Comparison of ENCODE assay signal across 18 cellular contexts in the genomic region with DNA sequence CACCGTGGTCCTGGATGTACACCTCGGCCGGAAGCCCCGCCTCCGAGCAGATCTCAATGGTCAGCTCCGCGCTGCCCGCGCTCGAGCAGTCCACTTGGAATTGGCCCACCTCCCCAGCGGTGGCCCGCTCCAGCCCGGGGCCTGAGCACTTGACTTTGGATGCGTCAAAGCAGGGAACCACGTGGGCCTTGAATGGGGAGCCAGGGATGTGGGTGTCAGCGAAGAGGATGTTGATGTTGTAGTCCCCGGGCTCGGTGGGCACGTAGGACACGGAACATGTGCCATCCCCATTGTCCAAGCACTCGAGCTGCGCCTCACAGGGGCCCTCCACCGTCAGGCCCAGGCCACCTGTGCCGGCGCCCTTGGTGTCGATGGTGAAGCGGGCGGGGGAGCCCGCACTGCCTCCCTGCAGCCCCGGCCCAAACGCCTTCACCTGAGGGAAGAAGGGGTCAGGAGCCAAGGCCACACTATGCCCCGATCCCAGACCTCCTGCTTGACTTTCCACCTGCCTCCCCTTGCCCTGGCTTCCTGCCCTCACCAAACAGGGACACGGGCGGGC. TPM values are rescaled to one million over a fixed set of nuclear protein-coding genes. Genes with fewer than 3 reads are reported as not detected.
DNase-seq lines count a peak whose midpoint lies in the region; ATAC-seq and TF ChIP-seq lines count a peak whose summit lies in the region.
"Had no signal": no experiment of that assay in that cellular context is flagged by ENCODE, and none has a peak within 500 bp of the region (broad histone marks: within the 10 kb centered on the region; RNA-seq: fewer than 3 reads in every experiment).

No MANE protein-coding gene starts in this region.

- H3K36me3 ChIP-seq in right atrium auricular region: peaks cover 89% of the 10 kb centered on the region
- H3K36me3 ChIP-seq in urinary bladder (ENCODE audit: insufficient read depth): peaks cover 13% of the 10 kb centered on the region

- H3K27me3 Mint-ChIP-seq in activated T-helper 17 cell treated with anti-CD3 and anti-CD28 coated beads, Interleukin-2, amount 50 U/mL, for 72 hours: no peaks in the 10 kb centered on the region
- peaks cover 52 to 66% (median 57%) of the 10 kb centered on the region in 3 donors for H3K27me3 Mint-ChIP-seq in immature natural killer cell (ENCODE audit: low read depth in 3 of 3)
- H3K27me3 Mint-ChIP-seq in type B pancreatic cell: no peaks in the 10 kb centered on the region

- H3K4me1 Mint-ChIP-seq in activated T-helper 17 cell treated with anti-CD3 and anti-CD28 coated beads, Interleukin-2, amount 50 U/mL, for 72 hours: no peaks in the 10 kb centered on the region
- H3K4me1 Mint-ChIP-seq in immature natural killer cell: peaks cover 34 to 55% of the 10 kb centered on the region in 2 donors
- H3K4me1 Mint-ChIP-seq in type B pancreatic cell (ENCODE audit: unreplicated experiment): no peaks in the 10 kb centered on the region

- no peaks in the 10 kb centered on the region for H3K27me3 ChIP-seq in right atrium auricular region
- H3K27me3 ChIP-seq: MG63 had no signal

- intact Hi-C loops in left ventricle myocardium superior (cut with micrococcal nuclease): no loop called here

- H3K27ac ChIP-seq in right atrium auricular region (peak overlapping the region; percentile 12 to 53), urinary bladder (ENCODE audit: low read depth) (peak overlapping the region; percentile 30)

- no peak overlapping the region for H3K27ac Mint-ChIP-seq in activated T-helper 17 cell treated with anti-CD3 and anti-CD28 coated beads, Interleukin-2, amount 50 U/mL, for 72 hours
- peak overlapping the region; percentile 68 to 96 (median 84) for H3K27ac Mint-ChIP-seq in immature natural killer cell
- H3K27ac Mint-ChIP-seq in type B pancreatic cell: no peak overlapping the region

- H3K4me3 Mint-ChIP-seq in activated T-helper 17 cell treated with anti-CD3 and anti-CD28 coated beads, Interleukin-2, amount 50 U/mL, for 72 hours: peak overlapping the region; percentile 11
- H3K4me3 Mint-ChIP-seq in immature natural killer cell (peak overlapping the region in 1 of 5 donors; percentile 29), type B pancreatic cell (no peak overlapping the region)

- no peak for TF ChIP-seq CTCF in right atrium auricular region (IDR thresholded peaks at IDR 0.05)
- no peak for TF ChIP-seq CTCF in type B pancreatic cell (conservative IDR thresholded peaks at IDR 0.05)

- peaks cover 0 to 18% of the 10 kb centered on the region in 2 donors for H3K4me1 ChIP-seq in right atrium auricular region
- no peaks in the 10 kb centered on the region for H3K4me1 ChIP-seq in urinary bladder (ENCODE audit: insufficient read depth)

- no peak overlapping the region for H3K4me3 ChIP-seq in right atrium auricular region
- H3K4me3 ChIP-seq in urinary bladder (ENCODE audit: low read depth, low read length): no peak overlapping the region
- H3K4me3 ChIP-seq: MG63 had no signal

- no peak for DNase-seq in right atrium auricular region (ENCODE audit: low spot score)
- no peak for DNase-seq in left ventricle myocardium superior
- DNase-seq in immature natural killer cell: no peak
- DNase-seq in glomerular visceral epithelial cell (ENCODE audit: extremely low spot score): no peak
- no peak for DNase-seq in type B pancreatic cell (ENCODE audit: extremely low spot score, unreplicated experiment)
- DNase-seq: DND-41; GDM1; MG63; NCI-H1092 treated with DMSO at 0.1 percent for 48 hours; NCI-H1694; NCI-H2107; NCI-H345; NCI-H69; NK-92 treated with Interleukin-12 subunit alpha and Interleukin-12 subunit beta, amount 100 ng/mL, for 24 hours; OCI-M1 had no signal

- no peaks in the 10 kb centered on the region for H3K9me3 ChIP-seq in right atrium auricular region
- H3K9me3 ChIP-seq: MG63 had no signal

- 68% methylated on average over 34 of the region's 34 CpGs for WGBS in urinary bladder

- H3K9me3 Mint-ChIP-seq in activated T-helper 17 cell treated with anti-CD3 and anti-CD28 coated beads, Interleukin-2, amount 50 U/mL, for 72 hours: no peaks in the 10 kb centered on the region
- H3K9me3 Mint-ChIP-seq in immature natural killer cell (no peaks in the 10 kb centered on the region), type B pancreatic cell (no peaks in the 10 kb centered on the region)

- peaks cover 92% of the 10 kb centered on the region for H3K36me3 Mint-ChIP-seq in activated T-helper 17 cell treated with anti-CD3 and anti-CD28 coated beads, Interleukin-2, amount 50 U/mL, for 72 hours (ENCODE audit: low read depth)
- H3K36me3 Mint-ChIP-seq in immature natural killer cell (peaks cover 3 to 27% (median 4%) of the 10 kb centered on the region in 3 donors), type B pancreatic cell (peaks cover 4% of the 10 kb centered on the region)

- ATAC-seq in left ventricle myocardium superior (no peak), HG02970 (IDR thresholded peaks at IDR 0.05; ENCODE audit: low FRiP score, unreplicated experiment) (no peak)
- no peak for ATAC-seq in activated T-helper 17 cell treated with anti-CD3 and anti-CD28 coated beads, Interleukin-2, amount 50 U/mL, for 72 hours (replicated peaks)

RNA-seq across cellular contexts. Expression of a gene that starts 14.2 kb away (rescaled TPM):
- total RNA-seq in right atrium auricular region (100 to 1,000 TPM; 263 to 419 TPM), left ventricle myocardium superior (228 TPM), urinary bladder (1,306 TPM), type B pancreatic cell (ENCODE audit: low replicate concordance) (806 and 851 TPM in 2 replicates)
- 1,000 to 10,000 TPM; 1,274 to 1,383 TPM for total RNA-seq in activated T-helper 17 cell treated with anti-CD3 and anti-CD28 coated beads, Interleukin-2, amount 50 U/mL, for 72 hours
- polyA plus RNA-seq in immature natural killer cell (1,000 to 10,000 TPM in 1 of 3 donors, 100 to 1,000 TPM in 2; 135 to 1,231 (median 241) TPM), urinary bladder (6,054 TPM)

RNA-seq across cellular contexts. Expression of a gene that starts 18.9 kb away (rescaled TPM):
- total RNA-seq in right atrium auricular region (10 to 100 TPM; 41.5 to 47.0 TPM), left ventricle myocardium superior (51.3 TPM), urinary bladder (25.9 TPM), type B pancreatic cell (ENCODE audit: low replicate concordance) (56.7 and 62.7 TPM in 2 replicates)
- 10 to 100 TPM; 86.5 to 87.5 TPM for total RNA-seq in activated T-helper 17 cell treated with anti-CD3 and anti-CD28 coated beads, Interleukin-2, amount 50 U/mL, for 72 hours
- polyA plus RNA-seq in immature natural killer cell (10 to 100 TPM; 27.2 to 31.2 (median 28.9) TPM), urinary bladder (138 TPM)

RNA-seq across cellular contexts. Expression of a gene that starts 37.9 kb away (rescaled TPM):
- total RNA-seq in right atrium auricular region: 1,000 to 10,000 TPM; 1,667 to 4,587 TPM
- total RNA-seq in left ventricle myocardium superior: 1,898 TPM
- 1,000 to 10,000 TPM; 1,604 to 1,651 TPM for total RNA-seq in activated T-helper 17 cell treated with anti-CD3 and anti-CD28 coated beads, Interleukin-2, amount 50 U/mL, for 72 hours
- polyA plus RNA-seq in immature natural killer cell: 1,000 to 10,000 TPM; 2,085 to 3,021 (median 2,819) TPM
- 3,691 TPM for total RNA-seq in urinary bladder
- polyA plus RNA-seq in urinary bladder: 5,631 TPM
- total RNA-seq in type B pancreatic cell (ENCODE audit: low replicate concordance): 2,880 and 3,042 TPM in 2 replicates

RNA-seq across cellular contexts. Expression of a gene that starts 48.8 kb away (rescaled TPM):
- total RNA-seq in right atrium auricular region: 10 to 100 TPM; 74.4 to 84.0 TPM
- 58.7 TPM for total RNA-seq in left ventricle myocardium superior
- total RNA-seq in activated T-helper 17 cell treated with anti-CD3 and anti-CD28 coated beads, Interleukin-2, amount 50 U/mL, for 72 hours: 10 to 100 TPM; 13.9 to 16.7 TPM
- polyA plus RNA-seq in immature natural killer cell: 10 to 100 TPM; 14.1 to 21.1 (median 17.8) TPM
- total RNA-seq in urinary bladder: 11.9 TPM
- 22.3 TPM for polyA plus RNA-seq in urinary bladder
- 13.3 and 14.4 TPM in 2 replicates for total RNA-seq in type B pancreatic cell (ENCODE audit: low replicate concordance)

RNA-seq across cellular contexts. Expression of a gene that starts 51.1 kb away (rescaled TPM):
- total RNA-seq in right atrium auricular region (10 to 100 TPM; 24.8 to 28.9 TPM), left ventricle myocardium superior (38.0 TPM), urinary bladder (13.4 TPM), type B pancreatic cell (ENCODE audit: low replicate concordance) (30.5 and 46.1 TPM in 2 replicates)
- 10 to 100 TPM; 39.3 to 40.8 TPM for total RNA-seq in activated T-helper 17 cell treated with anti-CD3 and anti-CD28 coated beads, Interleukin-2, amount 50 U/mL, for 72 hours
- polyA plus RNA-seq in immature natural killer cell (10 to 100 TPM; 24.9 to 39.2 (median 32.4) TPM), urinary bladder (33.4 TPM)

Comparison
In these comparisons a context has a peak if more than half of its experiments do, and no peak if none do; other contexts are left out.
1. H3K27ac Mint-ChIP-seq: peak in immature natural killer cell (6 of 6); none in activated T-helper 17 cell treated with anti-CD3 and anti-CD28 coated beads, Interleukin-2, amount 50 U/mL, for 72 hours (single experiment) and type B pancreatic cell (single experiment).